Comparison of ENCODE assay signal across 8 cellular contexts in genomic region chr20:33993800-33994623, GRCh38. TPM values are rescaled to one million over a fixed set of nuclear protein-coding genes. Genes with fewer than 3 reads are reported as not detected.
DNase-seq lines count a peak whose midpoint lies in the region; ATAC-seq and TF ChIP-seq lines count a peak whose summit lies in the region.

Gene RALY (plus strand): TSS chr20:33993911. CDS start chr20:34072075, 78,164 bp downstream.

- H3K27me3 ChIP-seq in IMR-90 (ENCODE audit: control insufficient read depth, insufficient read depth, low read length) (no peaks in the 10 kb centered on the region), Peyer's patch (no peaks in the 10 kb centered on the region), fibroblast of lung (ENCODE audit: control insufficient read depth, insufficient read depth, low read length) (no peaks in the 10 kb centered on the region)

- peaks cover 45% of the 10 kb centered on the region for H3K79me2 ChIP-seq in fibroblast of lung (ENCODE audit: control insufficient read depth, insufficient read depth, low read length)

- peak within 1 kb of the TSS; percentile 79; the same call in 1 of the 3 replicates for H2BK15ac ChIP-seq in IMR-90 (ENCODE audit: low read depth, low read length)

- H3K4ac ChIP-seq in IMR-90 (ENCODE audit: low read depth, low read length): peak within 1 kb of the TSS; percentile 93

- peaks cover 18 to 61% of the 10 kb centered on the region in 2 experiments for H3K79me1 ChIP-seq in IMR-90 (ENCODE audit: low read depth in 1 of 2, low read length in 2 of 2)

- peak within 1 kb of the TSS; percentile 97 for H2AK9ac ChIP-seq in IMR-90 (replicated peaks; ENCODE audit: low read depth, low read length, poor library complexity)

- dilution Hi-C loops in IMR-90 (cut with HindIII; ENCODE audit: low sequenced_read_pairs, unreplicated experiment): no loop called here

- intact Hi-C loops in IMR-90 (cut with micrococcal nuclease) (loop anchor here (1.0 to 2.0 kb wide), 3 partner anchors 75 to 131 kb away; no protein-coding TSS in a partner anchor), natural killer cell (cut with micrococcal nuclease) (loop anchor here (1.0 to 10.0 kb wide), 5 partner anchors 15 to 182 kb away; partner anchors contain the start of genes CHMP4B and EIF2S2)

- H3K18ac ChIP-seq in IMR-90 (ENCODE audit: low read depth, low read length): peak within 1 kb of the TSS; percentile 76

- POLR2A ChIA-PET in IMR-90 (lab: Charles Lee; ENCODE audit: unreplicated experiment): interaction anchor here (0.7 kb wide), 2 partner anchors 93 to 167 kb away, joined by 5 to 6 read pairs; no protein-coding TSS in a partner anchor

- peaks cover 14% of the 10 kb centered on the region for H3K9me1 ChIP-seq in IMR-90 (ENCODE audit: insufficient read depth, low read length)

- 0% methylated on average over 3 of the region's 100 CpGs; no CpG with 5 or more reads in 1 of the 2 experiments for WGBS in IMR-90 (ENCODE audit: extremely low coverage in 2 of 2, insufficient read length in 1 of 2), 2 experiments

- peak within 1 kb of the TSS; percentile 99 for H3K4me2 ChIP-seq in IMR-90 (ENCODE audit: low read depth, low read length)
- peak within 1 kb of the TSS; percentile 98 for H3K4me2 ChIP-seq in fibroblast of lung (ENCODE audit: extremely low read depth, insufficient read depth, low read length)

- peak within 1 kb of the TSS; percentile 92 for H2BK5ac ChIP-seq in IMR-90 (ENCODE audit: low read depth, low read length, poor library complexity, severe bottlenecking)

- no peaks in the 10 kb centered on the region for H3K27me3 Mint-ChIP-seq in natural killer cell (ENCODE audit: low read depth in 2 of 2)

- H2AK5ac ChIP-seq in IMR-90 (ENCODE audit: low read depth, low read length): peak within 1 kb of the TSS; percentile 94

- in situ Hi-C loops in IMR-90 (cut with MboI; ENCODE audit: low sequenced_read_pairs): no loop called here

- DNase-seq in DMS153 (lab: John Stamatoyannopoulos, UW) (peak; percentile 73), IMR-90 (peak; percentile 72), Peyer's patch (peak; percentile 81 to 92 (median 91)), activated T-helper 1 cell treated with Interleukin-2 at 50 U/mL for 16 hours (ENCODE audit: low read depth) (peak; percentile 76), fibroblast of lung (ENCODE audit: low read depth in 2 of 2) (peak; percentile 74 to 79), natural killer cell (peak; percentile 74)
- peak; percentile 90 for DNase-seq in stimulated activated naive CD4-positive, alpha-beta T cell treated with Interleukin-2 at 50 U/mL for 16 hours (lab: John Stamatoyannopoulos, UW)

- no peak for TF ChIP-seq CTCF in IMR-90 (conservative IDR thresholded peaks at IDR 0.05; ENCODE audit: low read depth, low read length)
- peak in 1 of 6 experiments; percentile 9 for TF ChIP-seq CTCF in Peyer's patch (IDR thresholded peaks at IDR 0.05)
- no peak for TF ChIP-seq CTCF in fibroblast of lung (conservative IDR thresholded peaks at IDR 0.05 in 1 of 2, IDR thresholded peaks at IDR 0.05 in 1 of 2; ENCODE audit: low read depth in 1 of 2, low read length in 2 of 2)
- TF ChIP-seq CTCF in natural killer cell (IDR thresholded peaks at IDR 0.05): no peak

- H3K36me3 Mint-ChIP-seq in natural killer cell: no peaks in the 10 kb centered on the region

- ATAC-seq in GM21528 (IDR thresholded peaks at IDR 0.05; ENCODE audit: low FRiP score, unreplicated experiment) (peak; percentile 46), IMR-90 (ENCODE audit: low read depth) (peak; percentile 50), natural killer cell (peak; percentile 52 to 76 (median 67))

- no peak for TF ChIP-seq RAD21 in IMR-90 (IDR thresholded peaks at IDR 0.05; ENCODE audit: low read length)

- H3K56ac ChIP-seq in IMR-90 (ENCODE audit: extremely low read depth, insufficient read depth, low read length): peak within 1 kb of the TSS; percentile 94

- H3K4me3 ChIP-seq in IMR-90 (ENCODE audit: insufficient read depth, low read depth, low read length): peak within 1 kb of the TSS; percentile 88
- peak within 1 kb of the TSS; percentile 74 to 99 (median 90) for H3K4me3 ChIP-seq in Peyer's patch
- peak within 1 kb of the TSS; percentile 80 to 98 (median 90) for H3K4me3 ChIP-seq in fibroblast of lung (replicated peaks in 1 of 4; ENCODE audit: control extremely low read depth in 1 of 4, insufficient read depth in 1 of 4, low read depth in 3 of 4, low read length in 4 of 4)

- H4K5ac ChIP-seq in IMR-90 (ENCODE audit: low read depth, low read length): peak within 1 kb of the TSS; percentile 82

- H3K36me3 ChIP-seq in IMR-90 (ENCODE audit: control insufficient read depth, insufficient read depth, low read length): no peaks in the 10 kb centered on the region
- H3K36me3 ChIP-seq in Peyer's patch: no peaks in the 10 kb centered on the region
- H3K36me3 ChIP-seq in fibroblast of lung (ENCODE audit: control insufficient read depth, insufficient read depth, low read length): no peaks in the 10 kb centered on the region

- peak within 1 kb of the TSS; percentile 92 to 98 for H3K27ac Mint-ChIP-seq in natural killer cell

- H2AFZ ChIP-seq in IMR-90 (replicated peaks; ENCODE audit: low read length, poor library complexity) (peak within 1 kb of the TSS; percentile 98), fibroblast of lung (ENCODE audit: low read length) (peak within 1 kb of the TSS; percentile 95)

- peaks cover 48% of the 10 kb centered on the region for H4K20me1 ChIP-seq in IMR-90 (ENCODE audit: insufficient read depth, low read length)
- peaks cover 2% of the 10 kb centered on the region for H4K20me1 ChIP-seq in fibroblast of lung (ENCODE audit: control insufficient read depth, extremely low read depth, insufficient read depth, low read length)

- H2BK120ac ChIP-seq in IMR-90 (ENCODE audit: low read depth, low read length): peak within 1 kb of the TSS; percentile 98

- H3K9me3 ChIP-seq in IMR-90 (ENCODE audit: control insufficient read depth, insufficient read depth, low read length): no peaks in the 10 kb centered on the region
- H3K9me3 ChIP-seq in Peyer's patch: no peaks in the 10 kb centered on the region
- no peaks in the 10 kb centered on the region for H3K9me3 ChIP-seq in fibroblast of lung (ENCODE audit: control insufficient read depth, insufficient read depth, low read depth, low read length)

- H3K23ac ChIP-seq in IMR-90 (ENCODE audit: low read depth, low read length): peak within 1 kb of the TSS; percentile 98

- peak within 1 kb of the TSS; percentile 97 for H3K9ac ChIP-seq in IMR-90 (ENCODE audit: low read depth, low read length)
- peak within 1 kb of the TSS; percentile 93 for H3K9ac ChIP-seq in fibroblast of lung (ENCODE audit: insufficient read depth, low read length)

- peak within 1 kb of the TSS; percentile 90; the same call in 1 of the 2 replicates for H2BK20ac ChIP-seq in IMR-90 (ENCODE audit: low read depth, low read length)

- H3K4me1 ChIP-seq in IMR-90 (ENCODE audit: control insufficient read depth, insufficient read depth, low read length) (peaks cover 13% of the 10 kb centered on the region), Peyer's patch (peaks cover 0 to 57% (median 20%) of the 10 kb centered on the region in 4 donors), fibroblast of lung (ENCODE audit: control insufficient read depth, extremely low read depth, insufficient read depth, low read length) (peaks cover 6% of the 10 kb centered on the region)

- no peaks in the 10 kb centered on the region for H3K9me3 Mint-ChIP-seq in natural killer cell

- peaks cover 71 to 81% of the 10 kb centered on the region in 2 donors for H3K4me1 Mint-ChIP-seq in natural killer cell

- H3K14ac ChIP-seq in IMR-90 (replicated peaks; ENCODE audit: low read depth, low read length): peak within 1 kb of the TSS; percentile 98

- H4K8ac ChIP-seq in IMR-90 (ENCODE audit: low read depth in 2 of 2, low read length in 2 of 2): peak within 1 kb of the TSS; percentile 90 to 96

- CTCF ChIA-PET in IMR-90 (lab: Yijun Ruan, JAX): interaction anchor here (0.9 to 1.5 kb wide), 2 partner anchors 78 to 131 kb away, joined by 3 to 6 read pairs; no protein-coding TSS in a partner anchor

- peak; percentile 97 for TF ChIP-seq POLR2A in IMR-90 (IDR thresholded peaks at IDR 0.05; ENCODE audit: low read depth, low read length)
- TF ChIP-seq POLR2A in Peyer's patch (IDR thresholded peaks at IDR 0.05): peak; percentile 89 to 97

- peak within 1 kb of the TSS; percentile 88 for H4K91ac ChIP-seq in IMR-90 (ENCODE audit: insufficient read depth, low read depth, low read length)

- no TSS peak for BruUV-seq in IMR-90 (replicated peaks; lab: Mats Ljungman, UMichigan)

- peak within 1 kb of the TSS; percentile 85 for H3K4me3 Mint-ChIP-seq in natural killer cell

- H3K27ac ChIP-seq in IMR-90 (ENCODE audit: insufficient read depth, low read length): peak within 1 kb of the TSS; percentile 95
- peak within 1 kb of the TSS; percentile 96 to 99 (median 98) for H3K27ac ChIP-seq in Peyer's patch
- H3K27ac ChIP-seq in fibroblast of lung (ENCODE audit: insufficient read depth, low read length): peak within 1 kb of the TSS; percentile 94

TF ChIP-seq in IMR-90, 13 proteins besides CTCF, POLR2A, EP300 and RAD21 (continues in another document):
- TF ChIP-seq CHD1 (IDR thresholded peaks at IDR 0.05; ENCODE audit: low read depth, low read length): no peak
- TF ChIP-seq CEBPB (IDR thresholded peaks at IDR 0.05; ENCODE audit: low read depth, low read length): no peak
- no peak for TF ChIP-seq SMC3 (IDR thresholded peaks at IDR 0.05; ENCODE audit: low read depth, low read length)
- no peak for TF ChIP-seq FOS (IDR thresholded peaks at IDR 0.05; ENCODE audit: low read depth, low read length)
- no peak for TF ChIP-seq NFE2L2 (IDR thresholded peaks at IDR 0.05; ENCODE audit: low read depth, low read length)
- no peak for TF ChIP-seq ELK1 (IDR thresholded peaks at IDR 0.05; ENCODE audit: borderline replicate concordance, low read depth, low read length)
- TF ChIP-seq RFX5 (IDR thresholded peaks at IDR 0.05; ENCODE audit: low read depth, low read length): no peak

RNA-seq across cellular contexts. Expression of gene RALY, which starts in this region (rescaled TPM):
- total RNA-seq in IMR-90 (2012; rRNA removed) (45.8 and 46.2 TPM in 2 replicates), Peyer's patch (100 to 1,000 TPM; 100 to 115 (median 106) TPM), fibroblast of lung (54.2 and 57.1 TPM in 2 replicates), natural killer cell (100 to 1,000 TPM; 194 to 204 (median 198) TPM)
- polyA plus RNA-seq in IMR-90 (2012; rRNA removed) (115 and 123 TPM in 2 replicates), fibroblast of lung (54.5 and 70.6 TPM in 2 replicates)
- 145 and 250 TPM in 2 replicates for polyA plus RNA-seq in IMR-90 (2012; cell fraction: cytosol; rRNA removed)
- polyA plus RNA-seq in IMR-90 (2012; cell fraction: nucleus; rRNA removed; ENCODE audit: low replicate concordance): 72.9 and 111 TPM in 2 replicates
- 89.9 and 133 TPM in 2 replicates for polyA plus RNA-seq in fibroblast of lung (2012)
- 80.5 and 110 TPM in 2 replicates for polyA minus RNA-seq in fibroblast of lung (ENCODE audit: low replicate concordance)

Comparison
In these comparisons a context has a peak if more than half of its experiments do, and no peak if none do; other contexts are left out.
1. Peak in every context shown above with its lines: DNase-seq, ATAC-seq, H3K4me3 ChIP-seq and H3K27ac ChIP-seq.